34 cellular contexts compared by ENCODE assay signal in genomic region chr1:214068979-214069378, GRCh38.
"Had no signal": no experiment of that assay in that cellular context is flagged by ENCODE, and none has a peak within 500 bp of the region (broad histone marks: within the 10 kb centered on the region; RNA-seq: fewer than 3 reads in every experiment).

No MANE protein-coding gene starts in this region.

- H3K4me3 ChIP-seq: adrenal gland, ascending aorta, body of pancreas, breast epithelium, cardiac muscle cell had no signal

- H3K27ac ChIP-seq: adrenal gland, ascending aorta, body of pancreas, brain microvascular endothelial cell, breast epithelium, cardiac muscle cell had no signal

- DNase-seq: activated effector memory CD4-positive, alpha-beta T cell treated with anti-CD3 and anti-CD28 coated beads, Interleukin-2, amount 50 U/mL, for 16 hours; activated effector memory CD4-positive, alpha-beta T cell treated with Interleukin-2 at 50 U/mL for 16 hours; activated gamma-delta T cell; activated gamma-delta T cell treated with Interleukin-2 at 50 U/mL for 16 hours; activated naive CD4-positive, alpha-beta T cell; activated naive CD4-positive, alpha-beta T cell treated with anti-CD3 and anti-CD28 coated beads for 36 hours; activated naive CD4-positive, alpha-beta T cell treated with anti-CD3 and anti-CD28 coated beads, Interleukin-2, amount 10 ng/mL, durations not matched to agents 7 days and 5 days; activated naive CD4-positive, alpha-beta T cell treated with anti-CD3 and anti-CD28 coated beads, Interleukin-2, amount 50 U/mL, for 16 hours; activated naive CD4-positive, alpha-beta T cell treated with Interleukin-2 at 50 U/mL for 16 hours; activated naive CD8-positive, alpha-beta T cell treated with anti-CD3 and anti-CD28 coated beads for 36 hours; activated naive CD8-positive, alpha-beta T cell treated with anti-CD3 and anti-CD28 coated beads, Interleukin-2, amount 10 ng/mL, durations not matched to agents 7 days and 5 days; activated naive CD8-positive, alpha-beta T cell treated with anti-CD3 and anti-CD28 coated beads, Interleukin-2, amount 50 U/mL, for 24 hours; activated T-cell treated with anti-CD3 and anti-CD28 coated beads, Interleukin-2, amount 50 U/mL, for 1 hour; activated T-cell treated with anti-CD3 and anti-CD28 coated beads, Interleukin-2, amount 50 U/mL, for 24 hours; activated T-cell treated with anti-CD3 and anti-CD28 coated beads, Interleukin-2, amount 50 U/mL, for 4 hours; activated T-cell treated with anti-CD3 and anti-CD28 coated beads, Interleukin-2, amount 50 U/mL, for 48 hours; activated T-cell treated with anti-CD3 and anti-CD28 coated beads, Interleukin-2, amount 50 U/mL, for 72 hours; adrenal gland; amniotic stem cell; amygdala; anterior cingulate cortex; aorta; body of pancreas; brain microvascular endothelial cell; caudate nucleus; central memory CD4-positive, alpha-beta T cell; cerebellar nuclear complex had no signal

- H3K9me3 ChIP-seq: adrenal gland, ascending aorta, body of pancreas, breast epithelium had no signal

- FAIRE-seq: astrocyte, bronchial epithelial cell had no signal

- H3K4me1 ChIP-seq: adrenal gland, ascending aorta, body of pancreas, breast epithelium had no signal

- H3K36me3 ChIP-seq: adrenal gland, ascending aorta, brain microvascular endothelial cell, breast epithelium, cardiac muscle cell had no signal

- ATAC-seq: activated naive CD4-positive, alpha-beta T cell treated with anti-CD3 and anti-CD28 coated beads, Interleukin-2, amount 50 U/mL, for 72 hours; activated naive CD8-positive, alpha-beta T cell treated with anti-CD3 and anti-CD28 coated beads, Interleukin-2, amount 50 U/mL, for 24 hours; activated T-cell treated with anti-CD3 and anti-CD28 coated beads, Interleukin-2, amount 50 U/mL, for 4 hours; activated T-cell treated with anti-CD3 and anti-CD28 coated beads, Interleukin-2, amount 50 U/mL, for 72 hours; activated T-helper 17 cell treated with anti-CD3 and anti-CD28 coated beads, Interleukin-2, amount 50 U/mL, for 72 hours; body of pancreas had no signal

- H3K27me3 ChIP-seq: adrenal gland, ascending aorta, body of pancreas, brain microvascular endothelial cell, cardiac muscle cell had no signal
